24 cellular contexts compared by ENCODE assay signal in the genomic region with DNA sequence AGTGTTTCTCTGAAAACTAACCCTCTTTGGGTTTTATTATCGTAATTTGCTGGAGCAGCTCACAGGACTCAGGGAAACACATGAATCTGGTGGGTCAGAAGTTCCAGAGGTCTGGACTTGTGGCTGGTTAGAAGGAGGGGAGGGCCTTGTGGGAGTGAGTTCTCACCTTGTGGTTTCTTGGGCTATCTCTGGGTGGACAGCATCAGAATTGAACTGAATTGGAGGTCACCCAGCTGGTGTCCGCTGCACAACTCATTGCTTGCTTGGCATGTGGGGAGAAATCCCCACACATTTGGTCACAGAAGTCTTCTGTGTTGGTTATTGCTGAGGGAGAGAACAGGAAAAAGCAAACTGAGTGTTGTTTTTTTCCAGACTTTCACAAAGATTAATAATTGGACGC. TPM values are rescaled to one million over a fixed set of nuclear protein-coding genes. Genes with fewer than 3 reads are reported as not detected.
A peak's percentile ranks its signal among the peaks of the same experiment; 100 is the strongest.
DNase-seq lines count a peak whose midpoint lies in the region; ATAC-seq, FAIRE-seq and TF ChIP-seq lines count a peak whose summit lies in the region.
"Had no signal": no experiment of that assay in that cellular context is flagged by ENCODE, and none has a peak within 500 bp of the region (broad histone marks: within the 10 kb centered on the region; RNA-seq: fewer than 3 reads in every experiment).

No MANE protein-coding gene starts in this region.

- H3K27me3 Mint-ChIP-seq in MCF 10A (ENCODE audit: insufficient read depth, unreplicated experiment) (no peaks in the 10 kb centered on the region), astrocyte (ENCODE audit: low read depth, unreplicated experiment) (peaks cover 6% of the 10 kb centered on the region)
- H3K27me3 Mint-ChIP-seq: CD4-positive, alpha-beta T cell had no signal

- POLR2A ChIA-PET in MCF 10A (lab: Yijun Ruan, JAX) = interaction anchor here (5.0 kb wide), 1 partner anchor 81 kb away, joined by 45 read pairs; no protein-coding TSS in a partner anchor

- no peak overlapping the region for H4K8ac ChIP-seq in mesenchymal stem cell (ENCODE audit: low read length)

- no peaks in the 10 kb centered on the region for H3K36me3 Mint-ChIP-seq in MCF 10A (ENCODE audit: insufficient read depth, unreplicated experiment)
- H3K36me3 Mint-ChIP-seq in astrocyte (ENCODE audit: low read depth, unreplicated experiment) = no peaks in the 10 kb centered on the region

- no peaks in the 10 kb centered on the region for H3K79me2 ChIP-seq in mammary epithelial cell (ENCODE audit: insufficient read depth, low read length)
- no peaks in the 10 kb centered on the region for H3K79me2 ChIP-seq in astrocyte (ENCODE audit: insufficient read depth, low read length)

- no peak overlapping the region for H2AK5ac ChIP-seq in mesenchymal stem cell (ENCODE audit: low read length, severe bottlenecking)

- H3K9me3 Mint-ChIP-seq in MCF 10A (ENCODE audit: unreplicated experiment) (no peaks in the 10 kb centered on the region), astrocyte (ENCODE audit: unreplicated experiment) (peaks cover 15% of the 10 kb centered on the region)

- H3K4me3 ChIP-seq in mammary epithelial cell (replicated peaks in 1 of 3; ENCODE audit: insufficient read depth in 1 of 3, low read depth in 2 of 3, low read length in 3 of 3) = no peak overlapping the region
- no peak overlapping the region for H3K4me3 ChIP-seq in astrocyte (ENCODE audit: insufficient read depth, low read depth, low read length)
- no peak overlapping the region for H3K4me3 ChIP-seq in mesenchymal stem cell (ENCODE audit: insufficient read depth in 1 of 2, low read depth in 1 of 2, low read length in 2 of 2)
- H3K4me3 ChIP-seq in thyroid gland (replicated peaks in 1 of 3) = no peak overlapping the region
- H3K4me3 ChIP-seq: A549, GM12878, GM23248, HAP-1 had no signal

- intact Hi-C loops in MCF 10A (cut with micrococcal nuclease) (loop anchor here (5.0 kb wide), 1 partner anchor 167 kb away; a partner anchor contains a TSS), mammary epithelial cell (cut with micrococcal nuclease) (no loop called here), thyroid gland (cut with DNase I) (loop anchor here (5.0 kb wide), 1 partner anchor 82 kb away; no protein-coding TSS in a partner anchor)

- H3K4me3 Mint-ChIP-seq in MCF 10A (ENCODE audit: unreplicated experiment) = no peak overlapping the region
- H3K4me3 Mint-ChIP-seq in astrocyte (ENCODE audit: unreplicated experiment) = no peak overlapping the region
- H3K4me3 Mint-ChIP-seq: CD4-positive, alpha-beta T cell had no signal

- no peaks in the 10 kb centered on the region for H3K79me1 ChIP-seq in mesenchymal stem cell (replicated peaks; ENCODE audit: low read length, poor library complexity, severe bottlenecking)

- WGBS in mammary epithelial cell (ENCODE audit: low coverage, missing lambda C conversion rate) = 95% methylated on average over 3 of the region's 3 CpGs
- 79% methylated on average over 3 of the region's 3 CpGs for WGBS in mesenchymal stem cell
- 91 to 92% methylated on average over 3 of the region's 3 CpGs for WGBS in thyroid gland, 2 donors

- H4K20me1 ChIP-seq in mammary epithelial cell (ENCODE audit: insufficient read depth, low read length) = no peaks in the 10 kb centered on the region
- no peaks in the 10 kb centered on the region for H4K20me1 ChIP-seq in astrocyte (ENCODE audit: insufficient read depth, low read length)

- peak overlapping the region; percentile 34 for H2BK120ac ChIP-seq in mesenchymal stem cell (ENCODE audit: low read depth, low read length)

- H3K36me3 ChIP-seq in mammary epithelial cell (ENCODE audit: insufficient read depth, low read length) (no peaks in the 10 kb centered on the region), astrocyte (ENCODE audit: insufficient read depth, low read length) (no peaks in the 10 kb centered on the region), mesenchymal stem cell (ENCODE audit: control insufficient read depth in 1 of 2, insufficient read depth in 2 of 2, low read depth in 1 of 2, low read length in 2 of 2) (no peaks in the 10 kb centered on the region), thyroid gland (no peaks in the 10 kb centered on the region)
- H3K36me3 ChIP-seq: HAP-1 had no signal

- BruUV-seq in MCF 10A (replicated peaks; lab: Mats Ljungman, UMichigan) (no TSS peak), mammary epithelial cell (replicated peaks; lab: Mats Ljungman, UMichigan) (no TSS peak)

- H3K9ac ChIP-seq in mammary epithelial cell (ENCODE audit: insufficient read depth, low read length) = no peak overlapping the region
- no peak overlapping the region for H3K9ac ChIP-seq in astrocyte (ENCODE audit: low read length)
- H3K9ac ChIP-seq in mesenchymal stem cell (ENCODE audit: low read length) = no peak overlapping the region
- H3K9ac ChIP-seq: GM23248 had no signal

- H3K27ac Mint-ChIP-seq in MCF 10A (ENCODE audit: low read depth, unreplicated experiment) (peak overlapping the region; percentile 69), astrocyte (ENCODE audit: unreplicated experiment) (no peak overlapping the region)
- H3K27ac Mint-ChIP-seq: CD4-positive, alpha-beta T cell had no signal

- ATAC-seq in GM21447 (IDR thresholded peaks at IDR 0.05; ENCODE audit: unreplicated experiment) = no peak
- ATAC-seq: A549, GM12878 had no signal

- dilution Hi-C loops in mammary epithelial cell (cut with HindIII; ENCODE audit: low sequenced_read_pairs) = loop anchor here (5.0 to 10.0 kb wide), 3 partner anchors 37 to 140 kb away; a partner anchor contains a TSS

- H2BK5ac ChIP-seq in mesenchymal stem cell (ENCODE audit: low read depth, low read length, poor library complexity, severe bottlenecking) = no peak overlapping the region

- H3K14ac ChIP-seq in mesenchymal stem cell (ENCODE audit: low read length in 2 of 2) = no peak overlapping the region

- no peaks in the 10 kb centered on the region for H3K27me3 ChIP-seq in mammary epithelial cell (ENCODE audit: insufficient read depth, low read length)
- H3K27me3 ChIP-seq in astrocyte (ENCODE audit: insufficient read depth, low read length) = no peaks in the 10 kb centered on the region
- no peaks in the 10 kb centered on the region for H3K27me3 ChIP-seq in mesenchymal stem cell (ENCODE audit: control insufficient read depth in 1 of 2, insufficient read depth in 1 of 2, low read length in 2 of 2)
- H3K27me3 ChIP-seq in thyroid gland = no peaks in the 10 kb centered on the region

- H3K27ac ChIP-seq in mammary epithelial cell (ENCODE audit: insufficient read depth, low read depth, low read length) (no peak overlapping the region), astrocyte (ENCODE audit: low read depth, low read length) (no peak overlapping the region), mesenchymal stem cell (ENCODE audit: low read length, poor library complexity, severe bottlenecking) (peak overlapping the region; percentile 46), thyroid gland (peak overlapping the region; percentile 5 to 68 (median 56))
- H3K27ac ChIP-seq: 22Rv1, A549, C4-2B, GM23248, HL-60 had no signal

- no peak for DNase-seq in MCF 10A (ENCODE audit: unreplicated experiment)
- no peak for DNase-seq in mammary epithelial cell
- DNase-seq in astrocyte (ENCODE audit: low read depth) = peak; percentile 12
- DNase-seq in mesenchymal stem cell = no peak
- no peak for DNase-seq in thyroid gland
- DNase-seq in ecto neural progenitor cell (ENCODE audit: low spot score) = no peak
- no peak for DNase-seq in D721Med (ENCODE audit: insufficient read length, low spot score)
- DNase-seq: AML-193; Calu3; CD4-positive, alpha-beta T cell; DMS 273 treated with DMSO at 0.1 percent for 48 hours; DMS53; DND-41; EL; GM23248 had no signal

- no peak for TF ChIP-seq POLR2A in thyroid gland (IDR thresholded peaks at IDR 0.05)

- no peak overlapping the region for H3K18ac ChIP-seq in mesenchymal stem cell (ENCODE audit: low read depth in 1 of 2, low read length in 2 of 2)

- CTCF ChIA-PET in MCF 10A (lab: Yijun Ruan, JAX) = interaction anchor here (0.5 to 13.3 kb wide), 6 partner anchors 43 to 858 kb away, joined by 3 to 323 read pairs (median 4); no protein-coding TSS in a partner anchor
- CTCF ChIA-PET in mammary epithelial cell (lab: Charles Lee; ENCODE audit: low non-redundant PET) = no interaction called here

- H2AFZ ChIP-seq in mammary epithelial cell (ENCODE audit: low read depth, low read length) (no peak overlapping the region), astrocyte (ENCODE audit: low read depth, low read length) (no peak overlapping the region), mesenchymal stem cell (ENCODE audit: low read depth, low read length) (no peak overlapping the region)
- H2AFZ ChIP-seq: GM23248 had no signal

- in situ Hi-C loops in mammary epithelial cell (cut with MboI; ENCODE audit: low sequenced_read_pairs in 2 of 2) = loop anchor here in 1 of 2 donors (5.0 kb wide), 1 partner anchor 82 kb away; no protein-coding TSS in a partner anchor

- H3K4me2 ChIP-seq in mammary epithelial cell (ENCODE audit: insufficient read depth, low read depth, low read length) = no peak overlapping the region
- no peak overlapping the region for H3K4me2 ChIP-seq in astrocyte (ENCODE audit: low read length)
- H3K4me2 ChIP-seq in mesenchymal stem cell (ENCODE audit: low read length, poor library complexity, severe bottlenecking) = no peak overlapping the region
- H3K4me2 ChIP-seq: A549 had no signal

- H3K4ac ChIP-seq in mesenchymal stem cell (ENCODE audit: low read depth in 1 of 2, low read length in 2 of 2) = no peak overlapping the region

- H3K4me1 Mint-ChIP-seq in MCF 10A (ENCODE audit: insufficient read depth, unreplicated experiment) (peaks cover 18% of the 10 kb centered on the region), astrocyte (ENCODE audit: low read depth, unreplicated experiment) (no peaks in the 10 kb centered on the region)

- no peak overlapping the region for H3K23ac ChIP-seq in mesenchymal stem cell (ENCODE audit: low read length in 2 of 2)

- FAIRE-seq in astrocyte (lab: Jason Lieb, UNC) (no peak), D721Med (lab: Jason Lieb, UNC) (no peak)
- FAIRE-seq: A549, GM12878, GM19239 had no signal

- no peak overlapping the region for H2BK15ac ChIP-seq in mesenchymal stem cell (ENCODE audit: low read depth, poor library complexity, severe bottlenecking)

- H3K4me1 ChIP-seq in mammary epithelial cell (ENCODE audit: insufficient read depth, low read length) (peaks cover 12% of the 10 kb centered on the region), astrocyte (ENCODE audit: insufficient read depth, low read length) (no peaks in the 10 kb centered on the region), mesenchymal stem cell (ENCODE audit: control insufficient read depth, insufficient read depth, low read depth, low read length) (no peaks in the 10 kb centered on the region), thyroid gland (peaks cover 10 to 30% of the 10 kb centered on the region in 2 donors)
- H3K4me1 ChIP-seq: A549, HAP-1 had no signal

- H4K91ac ChIP-seq in mesenchymal stem cell (ENCODE audit: low read length) = no peak overlapping the region

- no peak for TF ChIP-seq CTCF in MCF 10A (IDR thresholded peaks at IDR 0.05; ENCODE audit: unreplicated experiment)
- TF ChIP-seq CTCF in mammary epithelial cell (conservative IDR thresholded peaks at IDR 0.05 in 1 of 2, IDR thresholded peaks at IDR 0.05 in 1 of 2; ENCODE audit: extremely low read depth in 1 of 2, insufficient read depth in 1 of 2, low read depth in 1 of 2, low read length in 2 of 2) = no peak
- TF ChIP-seq CTCF in astrocyte (IDR thresholded peaks at IDR 0.05; ENCODE audit: insufficient read depth, low read depth, low read length) = no peak
- TF ChIP-seq CTCF in thyroid gland (IDR thresholded peaks at IDR 0.05) = no peak
- TF ChIP-seq CTCF in D721Med (IDR thresholded peaks at IDR 0.05; ENCODE audit: insufficient read depth, missing control alignments) = no peak

- H3K9me3 ChIP-seq in mammary epithelial cell (replicated peaks; ENCODE audit: insufficient read depth, low read length) = no peaks in the 10 kb centered on the region
- H3K9me3 ChIP-seq in astrocyte (ENCODE audit: insufficient read depth, low read depth, low read length) = no peaks in the 10 kb centered on the region
- peaks cover 29% of the 10 kb centered on the region for H3K9me3 ChIP-seq in mesenchymal stem cell (ENCODE audit: control insufficient read depth, low read length)
- no peaks in the 10 kb centered on the region for H3K9me3 ChIP-seq in thyroid gland
- H3K9me3 ChIP-seq: HAP-1 had no signal

- H2BK12ac ChIP-seq in mesenchymal stem cell (ENCODE audit: low read length in 2 of 2) = no peak overlapping the region

RNA-seq across cellular contexts. Expression of a gene that starts 27.5 kb away (rescaled TPM):
- 10.2 and 10.3 TPM in 2 replicates for total RNA-seq in MCF 10A (2022)
- 10 to 100 TPM in 1 of 2 donors, 1 to 10 TPM in 1; 4.8 to 12.0 TPM for total RNA-seq in mammary epithelial cell
- polyA plus RNA-seq in mammary epithelial cell = 1.8 TPM
- 3.9 TPM for polyA minus RNA-seq in mammary epithelial cell
- total RNA-seq in astrocyte = 4.8 and 5.9 TPM in 2 replicates
- polyA plus RNA-seq in mesenchymal stem cell (2013, experiment 1 of 2) = 0.75 TPM
- 0.79 TPM for polyA plus RNA-seq in mesenchymal stem cell (2013, experiment 2 of 2)
- total RNA-seq in thyroid gland = 10 to 100 TPM in 2 of 4 donors, 1 to 10 TPM in 2; 6.7 to 10.5 (median 9.9) TPM

RNA-seq across cellular contexts. Expression of a gene that starts 39.4 kb away (rescaled TPM):
- 2.6 and 2.8 TPM in 2 replicates for total RNA-seq in MCF 10A (2022)
- total RNA-seq in mammary epithelial cell = 10 to 100 TPM; 27.3 to 73.5 TPM
- polyA plus RNA-seq in mammary epithelial cell = 48.8 TPM
- polyA minus RNA-seq in mammary epithelial cell = 88.2 TPM
- 0.93 and 1.2 TPM in 2 replicates for total RNA-seq in astrocyte
- 0.18 TPM for polyA plus RNA-seq in mesenchymal stem cell (2013, experiment 1 of 2)
- 0.05 TPM for polyA plus RNA-seq in mesenchymal stem cell (2013, experiment 2 of 2)
- 10 to 100 TPM; 16.7 to 24.3 (median 22.0) TPM for total RNA-seq in thyroid gland
- total RNA-seq: GM12878, HT1080 had no signal

Comparison
In these comparisons a context has a peak if more than half of its experiments do, and no peak if none do; other contexts are left out.
1. H3K27ac ChIP-seq: peak in mesenchymal stem cell (single experiment) and thyroid gland (3 of 3); none in mammary epithelial cell (single experiment) and astrocyte (single experiment).